Comparison of ENCODE assay signal across 15 cellular contexts in the genomic region with DNA sequence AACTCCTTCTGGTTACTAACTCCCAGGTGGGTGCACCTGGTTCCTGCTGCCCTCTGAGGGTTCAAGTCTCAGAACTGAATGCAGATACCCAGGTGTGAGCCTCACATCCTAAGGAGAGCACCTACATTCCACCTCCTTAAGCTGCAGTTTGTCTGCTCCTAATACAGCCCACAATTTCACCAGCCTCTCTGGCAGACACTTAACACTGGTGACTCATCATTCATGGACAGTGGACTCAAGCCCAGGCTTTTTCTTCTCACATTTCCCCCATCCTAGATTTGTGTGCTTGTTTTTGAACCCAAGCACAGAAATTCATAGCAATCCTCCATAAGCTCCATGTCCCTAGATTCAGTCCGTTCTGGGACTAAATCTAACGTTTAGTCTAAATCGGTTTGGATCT. TPM values are rescaled to one million over a fixed set of nuclear protein-coding genes. Genes with fewer than 3 reads are reported as not detected.
DNase-seq lines count a peak whose midpoint lies in the region; ATAC-seq and TF ChIP-seq lines count a peak whose summit lies in the region.
"Had no signal": no experiment of that assay in that cellular context is flagged by ENCODE, and none has a peak within 500 bp of the region (broad histone marks: within the 10 kb centered on the region; RNA-seq: fewer than 3 reads in every experiment).

No MANE protein-coding gene starts in this region.

- H3K9me3 ChIP-seq in IMR-90 (ENCODE audit: control insufficient read depth, insufficient read depth, low read length): no peaks in the 10 kb centered on the region
- no peaks in the 10 kb centered on the region for H3K9me3 ChIP-seq in left lung

- H3K4me2 ChIP-seq in IMR-90 (ENCODE audit: low read depth, low read length): no peak overlapping the region

- H3K36me3 ChIP-seq in IMR-90 (ENCODE audit: control insufficient read depth, insufficient read depth, low read length): no peaks in the 10 kb centered on the region
- H3K36me3 ChIP-seq in left lung: no peaks in the 10 kb centered on the region

- H2AFZ ChIP-seq in IMR-90 (replicated peaks; ENCODE audit: low read length, poor library complexity): no peak overlapping the region

- in situ Hi-C loops in IMR-90 (cut with MboI; ENCODE audit: low sequenced_read_pairs): loop anchor here (10.0 kb wide), 1 partner anchor 1483 kb away; no protein-coding TSS in a partner anchor

- H3K9ac ChIP-seq in IMR-90 (ENCODE audit: low read depth, low read length): no peak overlapping the region

- no peaks in the 10 kb centered on the region for H3K9me3 Mint-ChIP-seq in activated CD4-positive, alpha-beta T cell treated with anti-CD3 and anti-CD28 coated beads, Interleukin-2, amount 10 ng/mL, durations not matched to agents 24 days and 14 days
- H3K9me3 Mint-ChIP-seq: activated naive CD4-positive, alpha-beta T cell treated with anti-CD3 and anti-CD28 coated beads, Interleukin-2, amount 50 U/mL, for 72 hours; natural killer cell treated with Interleukin-12 subunit alpha and Interleukin-12 subunit beta and Interleukin-15 and Interleukin-18, amount 100 ng/mL, for 72 hours; T-cell had no signal

- no peak overlapping the region for H2BK15ac ChIP-seq in IMR-90 (ENCODE audit: low read depth, low read length)

- CTCF ChIA-PET in IMR-90 (lab: Yijun Ruan, JAX): interaction anchor here (0.6 kb wide), 1 partner anchor 1599 kb away, joined by 3 read pairs; no protein-coding TSS in a partner anchor

- H3K4ac ChIP-seq in IMR-90 (ENCODE audit: low read depth, low read length): no peak overlapping the region

- H3K27me3 Mint-ChIP-seq in activated CD4-positive, alpha-beta T cell treated with anti-CD3 and anti-CD28 coated beads, Interleukin-2, amount 10 ng/mL, durations not matched to agents 24 days and 14 days: peaks cover 16% of the 10 kb centered on the region

- H3K79me1 ChIP-seq in IMR-90 (ENCODE audit: low read depth in 1 of 2, low read length in 2 of 2): no peaks in the 10 kb centered on the region

- no peak overlapping the region for H2BK120ac ChIP-seq in IMR-90 (ENCODE audit: low read depth, low read length)

- dilution Hi-C loops in IMR-90 (cut with HindIII; ENCODE audit: low sequenced_read_pairs, unreplicated experiment): no loop called here

- BruUV-seq in IMR-90 (replicated peaks; lab: Mats Ljungman, UMichigan): no TSS peak

- H3K4me3 ChIP-seq in IMR-90 (ENCODE audit: insufficient read depth, low read depth, low read length) (no peak overlapping the region), cardiac fibroblast (replicated peaks in 1 of 2; ENCODE audit: low read depth in 2 of 2, low read length in 2 of 2) (no peak overlapping the region), left lung (no peak overlapping the region)

- peaks cover 35% of the 10 kb centered on the region for H3K4me1 Mint-ChIP-seq in activated CD4-positive, alpha-beta T cell treated with anti-CD3 and anti-CD28 coated beads, Interleukin-2, amount 10 ng/mL, durations not matched to agents 24 days and 14 days

- H3K56ac ChIP-seq in IMR-90 (ENCODE audit: extremely low read depth, insufficient read depth, low read length): no peak overlapping the region

- H3K9me1 ChIP-seq in IMR-90 (ENCODE audit: insufficient read depth, low read length): no peaks in the 10 kb centered on the region

- TF ChIP-seq RAD21 in IMR-90 (IDR thresholded peaks at IDR 0.05; ENCODE audit: low read length): no peak

- H3K27ac ChIP-seq in IMR-90 (ENCODE audit: insufficient read depth, low read length) (no peak overlapping the region), left lung (no peak overlapping the region)

- H4K8ac ChIP-seq in IMR-90 (ENCODE audit: low read depth in 2 of 2, low read length in 2 of 2): no peak overlapping the region

- H2BK5ac ChIP-seq in IMR-90 (ENCODE audit: low read depth, low read length, poor library complexity, severe bottlenecking): no peak overlapping the region

- no peaks in the 10 kb centered on the region for H3K27me3 ChIP-seq in IMR-90 (ENCODE audit: control insufficient read depth, insufficient read depth, low read length)
- peaks cover 0 to 4% of the 10 kb centered on the region in 2 donors for H3K27me3 ChIP-seq in left lung

- no peak overlapping the region for H3K14ac ChIP-seq in IMR-90 (replicated peaks; ENCODE audit: low read depth, low read length)

- no peak for TF ChIP-seq POLR2A in IMR-90 (IDR thresholded peaks at IDR 0.05; ENCODE audit: low read depth, low read length)

- no peaks in the 10 kb centered on the region for H3K36me3 Mint-ChIP-seq in activated CD4-positive, alpha-beta T cell treated with anti-CD3 and anti-CD28 coated beads, Interleukin-2, amount 10 ng/mL, durations not matched to agents 24 days and 14 days (ENCODE audit: low read depth)
- H3K36me3 Mint-ChIP-seq: activated naive CD4-positive, alpha-beta T cell treated with anti-CD3 and anti-CD28 coated beads, Interleukin-2, amount 50 U/mL, for 72 hours; natural killer cell treated with Interleukin-12 subunit alpha and Interleukin-12 subunit beta and Interleukin-15 and Interleukin-18, amount 100 ng/mL, for 72 hours; T-cell had no signal

- POLR2A ChIA-PET in IMR-90 (lab: Charles Lee; ENCODE audit: unreplicated experiment): no interaction called here

- no peak overlapping the region for H2AK5ac ChIP-seq in IMR-90 (ENCODE audit: low read depth, low read length)

- TF ChIP-seq CTCF in IMR-90 (conservative IDR thresholded peaks at IDR 0.05; ENCODE audit: low read depth, low read length) (no peak), cardiac fibroblast (IDR thresholded peaks at IDR 0.05; ENCODE audit: low read depth, low read length) (no peak), left lung (IDR thresholded peaks at IDR 0.05) (no peak)

- H3K4me1 ChIP-seq in IMR-90 (ENCODE audit: control insufficient read depth, insufficient read depth, low read length) (no peaks in the 10 kb centered on the region), left lung (peaks cover 2 to 3% of the 10 kb centered on the region in 2 donors)

- no peak overlapping the region for H3K27ac Mint-ChIP-seq in activated CD4-positive, alpha-beta T cell treated with anti-CD3 and anti-CD28 coated beads, Interleukin-2, amount 10 ng/mL, durations not matched to agents 24 days and 14 days
- H3K27ac Mint-ChIP-seq: activated naive CD4-positive, alpha-beta T cell treated with anti-CD3 and anti-CD28 coated beads, Interleukin-2, amount 50 U/mL, for 72 hours; B cell; natural killer cell treated with Interleukin-12 subunit alpha and Interleukin-12 subunit beta and Interleukin-15 and Interleukin-18, amount 100 ng/mL, for 72 hours; T-cell had no signal

- H2BK20ac ChIP-seq in IMR-90 (ENCODE audit: low read depth, low read length): no peak overlapping the region

- no peak overlapping the region for H3K18ac ChIP-seq in IMR-90 (ENCODE audit: low read depth, low read length)

- 53% methylated on average over 3 of the region's 3 CpGs; no CpG with 5 or more reads in 1 of the 2 experiments for WGBS in IMR-90 (ENCODE audit: extremely low coverage in 2 of 2, insufficient read length in 1 of 2), 2 experiments

- no peak overlapping the region for H3K4me3 Mint-ChIP-seq in activated CD4-positive, alpha-beta T cell treated with anti-CD3 and anti-CD28 coated beads, Interleukin-2, amount 10 ng/mL, durations not matched to agents 24 days and 14 days
- H3K4me3 Mint-ChIP-seq: B cell; natural killer cell treated with Interleukin-12 subunit alpha and Interleukin-12 subunit beta and Interleukin-15 and Interleukin-18, amount 100 ng/mL, for 72 hours; T-cell had no signal

- H2AK9ac ChIP-seq in IMR-90 (replicated peaks; ENCODE audit: low read depth, low read length, poor library complexity): no peak overlapping the region

- no peaks in the 10 kb centered on the region for H4K20me1 ChIP-seq in IMR-90 (ENCODE audit: insufficient read depth, low read length)

- no peak overlapping the region for H4K5ac ChIP-seq in IMR-90 (ENCODE audit: low read depth, low read length)

- H4K91ac ChIP-seq in IMR-90 (ENCODE audit: insufficient read depth, low read depth, low read length): no peak overlapping the region

- DNase-seq in A172 (ENCODE audit: low spot score) (peak; percentile 57), IMR-90 (peak; percentile 16), cardiac fibroblast (ENCODE audit: low read depth in 2 of 2) (peak; percentile 42 to 65), left lung (no peak), posterior vena cava (ENCODE audit: low spot score) (no peak)
- DNase-seq in activated CD4-positive, alpha-beta T cell treated with anti-CD3 and anti-CD28 coated beads, Interleukin-2, amount 10 ng/mL, durations not matched to agents 24 days and 14 days: no peak
- DNase-seq: activated CD4-positive, alpha-beta T cell treated with anti-CD3 and anti-CD28 coated beads, Interleukin-2, amount 50 U/mL, for 48 hours; effector CD8-positive, alpha-beta T cell; NCI-H774; T-cell had no signal

- intact Hi-C loops in IMR-90 (cut with micrococcal nuclease) (loop anchor here (10.0 kb wide), 1 partner anchor 1373 kb away; no protein-coding TSS in a partner anchor), left lung (cut with DNase I) (loop anchor here in 1 of 2 donors (10.0 kb wide), 1 partner anchor 1103 kb away; no protein-coding TSS in a partner anchor), posterior vena cava (cut with DNase I) (loop anchor here in 1 of 2 donors (10.0 kb wide), 2 partner anchors 683 to 1103 kb away; no protein-coding TSS in a partner anchor)
- intact Hi-C loops in activated CD4-positive, alpha-beta T cell treated with anti-CD3 and anti-CD28 coated beads, Interleukin-2, amount 10 ng/mL, durations not matched to agents 24 days and 14 days (cut with micrococcal nuclease): loop anchor here (5.0 to 10.0 kb wide), 3 partner anchors 105 to 857 kb away; no protein-coding TSS in a partner anchor

- no peak overlapping the region for H3K23ac ChIP-seq in IMR-90 (ENCODE audit: low read depth, low read length)

- ATAC-seq in IMR-90 (ENCODE audit: low read depth) (no peak), left lung (peak; percentile 71), HG03354 (IDR thresholded peaks at IDR 0.05; ENCODE audit: poor library complexity, severe bottlenecking, unreplicated experiment) (no peak), HG02885 (IDR thresholded peaks at IDR 0.05; ENCODE audit: poor library complexity, unreplicated experiment) (no peak)
- ATAC-seq: activated naive CD4-positive, alpha-beta T cell treated with anti-CD3 and anti-CD28 coated beads, Interleukin-2, amount 50 U/mL, for 72 hours; natural killer cell treated with Interleukin-12 subunit alpha and Interleukin-12 subunit beta and Interleukin-15 and Interleukin-18, amount 100 ng/mL, for 72 hours; T-cell had no signal

TF ChIP-seq in IMR-90, 13 proteins besides CTCF, POLR2A, EP300 and RAD21 (continues in another document):
- TF ChIP-seq FOS (IDR thresholded peaks at IDR 0.05; ENCODE audit: low read depth, low read length): no peak

RNA-seq across cellular contexts. Expression of gene MAF, which starts 7.0 kb away (rescaled TPM):
- 0.12 TPM in 1 of 2 replicates, not detected in the other for total RNA-seq in A172 (2014; rRNA removed; shearing (Covaris generic))
- under 0.01 TPM in 2 replicates for total RNA-seq in IMR-90 (2012; rRNA removed)
- 0.02 and 0.04 TPM in 2 replicates for polyA plus RNA-seq in IMR-90 (2012; rRNA removed)
- polyA plus RNA-seq in IMR-90 (2012; cell fraction: cytosol; rRNA removed): 0.03 TPM in 1 of 2 replicates, not detected in the other
- 0.10 TPM in 2 replicates for polyA plus RNA-seq in IMR-90 (2012; cell fraction: nucleus; rRNA removed; ENCODE audit: low replicate concordance)
- 10 to 100 TPM; 52.2 to 60.8 TPM for total RNA-seq in left lung
- total RNA-seq in activated CD4-positive, alpha-beta T cell treated with anti-CD3 and anti-CD28 coated beads, Interleukin-2, amount 10 ng/mL, durations not matched to agents 24 days and 14 days: 61.5 and 62.8 TPM in 2 replicates
- 10 to 100 TPM; 39.1 to 54.6 TPM for total RNA-seq in posterior vena cava

Comparison
In these comparisons a context has a peak if more than half of its experiments do, and no peak if none do; other contexts are left out.
1. DNase-seq: peak in A172 (single experiment), IMR-90 (single experiment) and cardiac fibroblast (2 of 2); none in left lung (0 of 2), activated CD4-positive, alpha-beta T cell treated with anti-CD3 and anti-CD28 coated beads, Interleukin-2, amount 10 ng/mL, durations not matched to agents 24 days and 14 days (single experiment) and posterior vena cava (single experiment).
2. RNA of gene MAF, which starts 7.0 kb away (total RNA-seq): 61.5 to 62.8 TPM in activated CD4-positive, alpha-beta T cell treated with anti-CD3 and anti-CD28 coated beads, Interleukin-2, amount 10 ng/mL, durations not matched to agents 24 days and 14 days, 52.2 to 60.8 TPM in left lung and 39.1 to 54.6 TPM in posterior vena cava; 0.12 TPM in A172 and under 0.01 TPM in IMR-90; every median in the first group is over 10 times any median in the second.